In genomic region chr6:22071655-22072054, GRCh38 we compare ENCODE assay signal across 9 cellular contexts.
DNase-seq lines count a peak whose midpoint lies in the region; ATAC-seq and TF ChIP-seq lines count a peak whose summit lies in the region.
"Had no signal": no experiment of that assay in that cellular context is flagged by ENCODE, and none has a peak within 500 bp of the region (broad histone marks: within the 10 kb centered on the region; RNA-seq: fewer than 3 reads in every experiment).

No MANE protein-coding gene starts in this region.

- TF ChIP-seq CTCF in HFF-Myc (IDR thresholded peaks at IDR 0.05; ENCODE audit: low read depth, low read length, missing control alignments), result no peak

- ATAC-seq in left lobe of liver, result peak; percentile 24
- ATAC-seq in activated CD4-positive, CD25-positive, alpha-beta regulatory T cell treated with anti-CD3 and anti-CD28 coated beads, Interleukin-2, amount 50 U/mL, for 24 hours, result no peak

- peaks cover 4% of the 10 kb centered on the region for H3K4me1 ChIP-seq in stomach smooth muscle (ENCODE audit: control insufficient read depth, insufficient read depth, low read length)

- H3K9ac ChIP-seq in stomach smooth muscle (ENCODE audit: low read length in 2 of 2), result peak overlapping the region in 1 of 2 donors; percentile 13

- H3K9me3 ChIP-seq in stomach smooth muscle (ENCODE audit: control insufficient read depth in 2 of 2, low read length in 2 of 2), result no peaks in the 10 kb centered on the region

- no peaks in the 10 kb centered on the region for H3K27me3 ChIP-seq in stomach smooth muscle (ENCODE audit: control insufficient read depth in 1 of 2, insufficient read depth in 2 of 2, low read length in 2 of 2)

- no peak overlapping the region for H3K27ac ChIP-seq in stomach smooth muscle (ENCODE audit: low read length)

- H3K4me3 ChIP-seq in HFF-Myc (replicated peaks; ENCODE audit: low read depth, low read length) (no peak overlapping the region), stomach smooth muscle (ENCODE audit: low read length in 2 of 2) (peak overlapping the region; percentile 37 to 64)

- H3K36me3 ChIP-seq in stomach smooth muscle (ENCODE audit: control insufficient read depth in 2 of 2, insufficient read depth in 2 of 2, low read length in 2 of 2), result no peaks in the 10 kb centered on the region

- peak; percentile 22 for DNase-seq in HFF-Myc (ENCODE audit: extremely low read depth, low read depth)
- DNase-seq in dedifferentiated amniotic fluid mesenchymal stem cell (ENCODE audit: extremely low spot score), result peak; percentile 20
- DNase-seq in left lobe of liver (ENCODE audit: low spot score), result no peak
- no peak for DNase-seq in T-helper 1 cell
- no peak for DNase-seq in NCI-H146 (lab: John Stamatoyannopoulos, UW)
- no peak for DNase-seq in NCI-H146 treated with DMSO at 0.1 percent for 48 hours (lab: John Stamatoyannopoulos, UW; ENCODE audit: unreplicated experiment)
- DNase-seq: activated CD4-positive, alpha-beta T cell treated with anti-CD3 and anti-CD28 coated beads, Interleukin-2, amount 50 U/mL, for 4 hours had no signal

Comparison
In these comparisons a context has a peak if more than half of its experiments do, and no peak if none do; other contexts are left out.
1. DNase-seq: peak in HFF-Myc (single experiment) and dedifferentiated amniotic fluid mesenchymal stem cell (single experiment); none in left lobe of liver (single experiment), T-helper 1 cell (0 of 5), NCI-H146 (single experiment) and NCI-H146 treated with DMSO at 0.1 percent for 48 hours (single experiment).